Comparison of ENCODE assay signal across 20 cellular contexts in the genomic region with DNA sequence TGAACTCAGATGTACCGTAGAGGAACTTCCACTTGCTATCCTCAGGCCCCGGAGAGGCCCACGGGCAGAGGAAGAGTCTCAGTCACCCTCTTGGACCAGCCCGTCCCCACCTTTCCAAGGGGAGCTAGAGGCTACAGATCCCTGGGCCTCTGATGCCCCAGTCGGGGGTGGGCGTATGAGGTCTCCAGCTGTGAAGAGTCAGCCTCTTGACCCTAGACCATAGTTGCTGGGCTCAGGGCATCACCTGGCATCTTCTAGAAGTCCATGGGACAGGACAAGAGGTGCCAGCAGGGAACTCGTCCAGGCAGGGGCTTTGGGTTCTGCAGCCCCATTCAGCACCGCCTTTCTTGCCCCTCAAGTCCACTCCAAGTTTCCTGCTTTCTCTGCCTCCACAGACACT. TPM values are rescaled to one million over a fixed set of nuclear protein-coding genes. Genes with fewer than 3 reads are reported as not detected.
"Had no signal": no experiment of that assay in that cellular context is flagged by ENCODE, and none has a peak within 500 bp of the region (broad histone marks: within the 10 kb centered on the region; RNA-seq: fewer than 3 reads in every experiment).

No MANE protein-coding gene starts in this region.

- H3K4me3 ChIP-seq: lower lobe of right lung, tibial nerve had no signal

- H3K27ac ChIP-seq: foreskin keratinocyte, lower lobe of right lung, tibial nerve, VCaP had no signal

- H3K36me3 Mint-ChIP-seq: brain had no signal

- H3K4me3 Mint-ChIP-seq: activated naive CD8-positive, alpha-beta T cell treated with anti-CD3 and anti-CD28 coated beads, Interleukin-2, amount 10 ng/mL, durations not matched to agents 7 days and 5 days; activated T-helper 1 cell treated with anti-CD3 and anti-CD28 coated beads, Interleukin-12 subunit alpha, Interleukin-12 subunit beta, Interleukin-2, Interleukin-4 antibody, amounts not matched to agents 30 ng/mL and 10 ng/mL and 1 ng/mL, durations not matched to agents 14 hours and 24 hours and 36 hours; brain; nephron progenitor cell; stimulated activated naive CD8-positive, alpha-beta T cell treated with anti-CD3 and anti-CD28 coated beads, Interleukin-15, Interleukin-2, amounts not matched to agents 100 ng/mL and 50 ng/mL, for 24 hours had no signal

- H3K27ac Mint-ChIP-seq: activated naive CD8-positive, alpha-beta T cell treated with anti-CD3 and anti-CD28 coated beads, Interleukin-2, amount 10 ng/mL, durations not matched to agents 7 days and 5 days; activated T-helper 1 cell treated with anti-CD3 and anti-CD28 coated beads, Interleukin-12 subunit alpha, Interleukin-12 subunit beta, Interleukin-2, Interleukin-4 antibody, amounts not matched to agents 30 ng/mL and 10 ng/mL and 1 ng/mL, durations not matched to agents 14 hours and 24 hours and 36 hours; brain; nephron progenitor cell; progenitor cell of endocrine pancreas; stimulated activated naive CD8-positive, alpha-beta T cell treated with anti-CD3 and anti-CD28 coated beads, Interleukin-15, Interleukin-2, amounts not matched to agents 100 ng/mL and 50 ng/mL, for 24 hours had no signal

- H3K9me3 ChIP-seq: lower lobe of right lung, tibial nerve had no signal

- H3K4me1 ChIP-seq: foreskin keratinocyte, lower lobe of right lung, tibial nerve had no signal

- H3K4me1 Mint-ChIP-seq: brain had no signal

- H3K27me3 ChIP-seq: foreskin keratinocyte, tibial nerve had no signal

- DNase-seq: activated CD4-positive, alpha-beta T cell treated with anti-CD3 and anti-CD28 coated beads, Interleukin-2, amount 50 U/mL, for 4 hours; activated CD4-positive, CD25-positive, alpha-beta regulatory T cell treated with anti-CD3 and anti-CD28 coated beads, Interleukin-2, amount 50 U/mL, for 72 hours; activated gamma-delta T cell treated with Interleukin-2 at 50 U/mL for 16 hours; activated naive CD8-positive, alpha-beta T cell treated with anti-CD3 and anti-CD28 coated beads, Interleukin-2, amount 10 ng/mL, durations not matched to agents 7 days and 5 days; caudate nucleus; foreskin keratinocyte; glutamatergic neuron; hippocampal formation; lower lobe of right lung; nephron progenitor cell; T-helper 2 cell had no signal

- H3K27me3 Mint-ChIP-seq: activated naive CD8-positive, alpha-beta T cell treated with anti-CD3 and anti-CD28 coated beads, Interleukin-2, amount 10 ng/mL, durations not matched to agents 7 days and 5 days; progenitor cell of endocrine pancreas; stimulated activated naive CD8-positive, alpha-beta T cell treated with anti-CD3 and anti-CD28 coated beads, Interleukin-15, Interleukin-2, amounts not matched to agents 100 ng/mL and 50 ng/mL, for 24 hours had no signal

- H3K36me3 ChIP-seq: tibial nerve had no signal

- ATAC-seq: foreskin keratinocyte, lower lobe of right lung had no signal

- H3K9me3 Mint-ChIP-seq: activated naive CD8-positive, alpha-beta T cell treated with anti-CD3 and anti-CD28 coated beads, Interleukin-2, amount 10 ng/mL, durations not matched to agents 7 days and 5 days; activated T-helper 1 cell treated with anti-CD3 and anti-CD28 coated beads, Interleukin-12 subunit alpha, Interleukin-12 subunit beta, Interleukin-2, Interleukin-4 antibody, amounts not matched to agents 30 ng/mL and 10 ng/mL and 1 ng/mL, durations not matched to agents 14 hours and 24 hours and 36 hours; stimulated activated naive CD8-positive, alpha-beta T cell treated with anti-CD3 and anti-CD28 coated beads, Interleukin-15, Interleukin-2, amounts not matched to agents 100 ng/mL and 50 ng/mL, for 24 hours had no signal

RNA-seq across cellular contexts. Expression of a gene that starts 11.6 kb away (rescaled TPM):
- total RNA-seq: epithelial cell of proximal tubule, fibroblast of lung, foreskin keratinocyte, progenitor cell of endocrine pancreas had no signal
- polyA plus RNA-seq: fibroblast of lung, foreskin keratinocyte had no signal

RNA-seq across cellular contexts. Expression of a gene that starts 52.6 kb away (rescaled TPM):
- total RNA-seq: epithelial cell of proximal tubule, foreskin keratinocyte, progenitor cell of endocrine pancreas had no signal
- polyA plus RNA-seq: foreskin keratinocyte, keratinocyte had no signal
